Comparison of ENCODE assay signal across 8 cellular contexts in genomic region chr20:2521369-2522305, GRCh38. TPM values are rescaled to one million over a fixed set of nuclear protein-coding genes. Genes with fewer than 3 reads are reported as not detected.
DNase-seq lines count a peak whose midpoint lies in the region; ATAC-seq and TF ChIP-seq lines count a peak whose summit lies in the region.

No MANE protein-coding gene starts in this region.

- TF ChIP-seq CTCF in Calu3 (IDR thresholded peaks at IDR 0.05; ENCODE audit: unreplicated experiment) (peak; percentile 47), MCF 10A (IDR thresholded peaks at IDR 0.05; ENCODE audit: unreplicated experiment) (peak; percentile 68)

- ATAC-seq in HG03520 (IDR thresholded peaks at IDR 0.05; ENCODE audit: unreplicated experiment) (no peak), HG02763 (IDR thresholded peaks at IDR 0.05; ENCODE audit: unreplicated experiment) (no peak)

- no peaks in the 10 kb centered on the region for H3K9me3 Mint-ChIP-seq in Calu3 (ENCODE audit: low read depth, unreplicated experiment)
- no peaks in the 10 kb centered on the region for H3K9me3 Mint-ChIP-seq in MCF 10A (ENCODE audit: unreplicated experiment)

- peaks cover 11% of the 10 kb centered on the region for H3K36me3 Mint-ChIP-seq in Calu3 (ENCODE audit: insufficient read depth, unreplicated experiment)
- H3K36me3 Mint-ChIP-seq in MCF 10A (ENCODE audit: insufficient read depth, unreplicated experiment), result no peaks in the 10 kb centered on the region

- DNase-seq in Calu3 (peak; percentile 64), HuH-7 (ENCODE audit: low spot score) (peak; percentile 62), T-helper 9 cell (peak; percentile 41), MCF 10A (ENCODE audit: unreplicated experiment) (peak; percentile 50), left kidney (ENCODE audit: low read depth, low spot score) (peak; percentile 74)
- peak; percentile 77 for DNase-seq in stimulated activated CD8-positive, alpha-beta memory T cell treated with anti-CD3 and anti-CD28 coated beads, Interleukin-4, amount 100 ng/mL, for 48 hours

- intact Hi-C loops in Calu3 (cut with micrococcal nuclease; ENCODE audit: unreplicated experiment), result loop anchor here (1.0 to 5.0 kb wide), 2 partner anchors 111 to 126 kb away; no protein-coding TSS in a partner anchor
- intact Hi-C loops in MCF 10A (cut with micrococcal nuclease), result no loop called here

- H3K4me3 Mint-ChIP-seq in Calu3 (ENCODE audit: low read depth, unreplicated experiment) (no peak overlapping the region), MCF 10A (ENCODE audit: unreplicated experiment) (no peak overlapping the region)

- CTCF ChIA-PET in Calu3 (lab: Charles Lee) (interaction anchor here (0.6 kb wide), 1 partner anchor 110 kb away, joined by 5 read pairs; no protein-coding TSS in a partner anchor), MCF 10A (lab: Yijun Ruan, JAX) (interaction anchor here (0.5 to 5.4 kb wide), 56 partner anchors 8 to 1930 kb away, joined by 3 to 76 read pairs (median 4); partner anchors contain the start of genes IDH3B, NOP56, SNRPB and TMC2)

- BruUV-seq in Calu3 (replicated peaks; lab: Mats Ljungman, UMichigan) (no TSS peak), MCF 10A (replicated peaks; lab: Mats Ljungman, UMichigan) (no TSS peak)

- H3K27ac Mint-ChIP-seq in Calu3 (ENCODE audit: unreplicated experiment), result no peak overlapping the region
- H3K27ac Mint-ChIP-seq in MCF 10A (ENCODE audit: low read depth, unreplicated experiment), result no peak overlapping the region

- POLR2A ChIA-PET in MCF 10A (lab: Yijun Ruan, JAX), result interaction anchor here (0.8 to 3.7 kb wide), 8 partner anchors 13 to 131 kb away, joined by 3 to 24 read pairs (median 6); partner anchors contain the start of genes NOP56, SNRPB and ZNF343

- H3K4me1 Mint-ChIP-seq in Calu3 (ENCODE audit: low read depth, unreplicated experiment) (no peaks in the 10 kb centered on the region), MCF 10A (ENCODE audit: insufficient read depth, unreplicated experiment) (no peaks in the 10 kb centered on the region)

- H3K27me3 Mint-ChIP-seq in Calu3 (ENCODE audit: unreplicated experiment) (peaks cover 16% of the 10 kb centered on the region), MCF 10A (ENCODE audit: insufficient read depth, unreplicated experiment) (no peaks in the 10 kb centered on the region)

RNA-seq across cellular contexts. Expression of gene ZNF343, which starts 12.9 kb away (rescaled TPM):
- 6.5 and 6.8 TPM in 2 replicates for total RNA-seq in Calu3 (2022)
- 16.6 and 17.5 TPM in 2 replicates for total RNA-seq in MCF 10A (2022)

RNA-seq across cellular contexts. Expression of gene TMC2, which starts 14.7 kb away (rescaled TPM):
- total RNA-seq in Calu3 (2022) (not detected in 2 replicates), MCF 10A (2022) (not detected in 2 replicates)

RNA-seq across cellular contexts. Expression of gene SNRPB, which starts 51.0 kb away (rescaled TPM):
- 208 and 215 TPM in 2 replicates for total RNA-seq in Calu3 (2022)
- total RNA-seq in MCF 10A (2022), result 236 and 240 TPM in 2 replicates
